Comparison of ENCODE assay signal across 9 cellular contexts in genomic region chrX:81377329-81377728, GRCh38.
DNase-seq lines count a peak whose midpoint lies in the region; ATAC-seq and TF ChIP-seq lines count a peak whose summit lies in the region.
"Had no signal": no experiment of that assay in that cellular context is flagged by ENCODE, and none has a peak within 500 bp of the region (broad histone marks: within the 10 kb centered on the region; RNA-seq: fewer than 3 reads in every experiment).

No MANE protein-coding gene starts in this region.

- H3K4me3 Mint-ChIP-seq in CD14-positive monocyte, result no peak overlapping the region

- H3K27me3 ChIP-seq in right lobe of liver, result peaks cover 3 to 7% of the 10 kb centered on the region in 2 donors

- H3K36me3 Mint-ChIP-seq in CD14-positive monocyte, result no peaks in the 10 kb centered on the region

- intact Hi-C loops in CD14-positive monocyte (cut with micrococcal nuclease), result no loop called here
- intact Hi-C loops in right lobe of liver (cut with DNase I), result no loop called here
- intact Hi-C loops in left colon (cut with DNase I, micrococcal nuclease), result loop anchor here in 1 of 2 donors (5.0 kb wide), 1 partner anchor 205 kb away; no protein-coding TSS in a partner anchor

- no peaks in the 10 kb centered on the region for H3K36me3 ChIP-seq in right lobe of liver

- H3K4me1 Mint-ChIP-seq in CD14-positive monocyte, result peaks cover 12% of the 10 kb centered on the region

- H3K9me3 ChIP-seq in right lobe of liver, result no peaks in the 10 kb centered on the region

- WGBS in right lobe of liver (ENCODE audit: insufficient coverage, low coverage, low lambda C conversion rate, missing lambda C conversion rate), result 18% methylated on average over 2 of the region's 2 CpGs

- H3K27ac ChIP-seq in right lobe of liver, result no peak overlapping the region
- H3K27ac ChIP-seq: epithelial cell of prostate had no signal

- H3K4me3 ChIP-seq in astrocyte of the spinal cord (ENCODE audit: low read depth, low read length), result no peak overlapping the region
- H3K4me3 ChIP-seq in right lobe of liver, result no peak overlapping the region

- TF ChIP-seq CTCF in CD14-positive monocyte (IDR thresholded peaks at IDR 0.05) (peak; percentile 61), astrocyte of the spinal cord (IDR thresholded peaks at IDR 0.05; ENCODE audit: low read depth, low read length) (peak; percentile 49), right lobe of liver (IDR thresholded peaks at IDR 0.05) (peak; percentile 49 to 63 (median 58))

- H3K4me1 ChIP-seq in right lobe of liver, result peaks cover 0 to 3% (median 0%) of the 10 kb centered on the region in 4 donors

- no peak for TF ChIP-seq POLR2A in right lobe of liver (IDR thresholded peaks at IDR 0.05)

- peaks cover 3% of the 10 kb centered on the region in 3 donors for H3K27me3 Mint-ChIP-seq in CD14-positive monocyte (ENCODE audit: low read depth in 3 of 3)

- peaks cover 0 to under 1% (median 0%) of the 10 kb centered on the region in 7 donors for H3K9me3 Mint-ChIP-seq in CD14-positive monocyte

- in situ Hi-C loops in astrocyte of the spinal cord (cut with HindIII; ENCODE audit: low sequenced_read_pairs), result no loop called here

- H3K27ac Mint-ChIP-seq in CD14-positive monocyte, result no peak overlapping the region

- ATAC-seq in right lobe of liver (peak in 2 of 4 donors; percentile 30 to 40), HG03025 (IDR thresholded peaks at IDR 0.05; ENCODE audit: low FRiP score, unreplicated experiment) (no peak), left colon (no peak)

- DNase-seq in CD14-positive monocyte (ENCODE audit: low spot score) (no peak), HCEC 1CT (peak; percentile 1), astrocyte of the spinal cord (ENCODE audit: low read depth, low spot score) (peak; percentile 31), right lobe of liver (no peak), NCI-H146 treated with DMSO at 0.1 percent for 48 hours (lab: John Stamatoyannopoulos, UW; ENCODE audit: unreplicated experiment) (no peak), left colon (no peak)
- DNase-seq in activated CD4-positive, CD25-positive, alpha-beta regulatory T cell treated with anti-CD3 and anti-CD28 coated beads, Interleukin-2, amount 50 U/mL, for 72 hours, result no peak

Comparison
In these comparisons a context has a peak if more than half of its experiments do, and no peak if none do; other contexts are left out.
1. DNase-seq: peak in HCEC 1CT (single experiment) and astrocyte of the spinal cord (single experiment); none in CD14-positive monocyte (single experiment), right lobe of liver (0 of 3), activated CD4-positive, CD25-positive, alpha-beta regulatory T cell treated with anti-CD3 and anti-CD28 coated beads, Interleukin-2, amount 50 U/mL, for 72 hours (single experiment), NCI-H146 treated with DMSO at 0.1 percent for 48 hours (single experiment) and left colon (0 of 2).
2. Peak in every context shown above with its lines, with median percentiles within 50 percentile points of each other: CTCF ChIP-seq.